Comparison of ENCODE assay signal across 1 cellular context in the genomic region with DNA sequence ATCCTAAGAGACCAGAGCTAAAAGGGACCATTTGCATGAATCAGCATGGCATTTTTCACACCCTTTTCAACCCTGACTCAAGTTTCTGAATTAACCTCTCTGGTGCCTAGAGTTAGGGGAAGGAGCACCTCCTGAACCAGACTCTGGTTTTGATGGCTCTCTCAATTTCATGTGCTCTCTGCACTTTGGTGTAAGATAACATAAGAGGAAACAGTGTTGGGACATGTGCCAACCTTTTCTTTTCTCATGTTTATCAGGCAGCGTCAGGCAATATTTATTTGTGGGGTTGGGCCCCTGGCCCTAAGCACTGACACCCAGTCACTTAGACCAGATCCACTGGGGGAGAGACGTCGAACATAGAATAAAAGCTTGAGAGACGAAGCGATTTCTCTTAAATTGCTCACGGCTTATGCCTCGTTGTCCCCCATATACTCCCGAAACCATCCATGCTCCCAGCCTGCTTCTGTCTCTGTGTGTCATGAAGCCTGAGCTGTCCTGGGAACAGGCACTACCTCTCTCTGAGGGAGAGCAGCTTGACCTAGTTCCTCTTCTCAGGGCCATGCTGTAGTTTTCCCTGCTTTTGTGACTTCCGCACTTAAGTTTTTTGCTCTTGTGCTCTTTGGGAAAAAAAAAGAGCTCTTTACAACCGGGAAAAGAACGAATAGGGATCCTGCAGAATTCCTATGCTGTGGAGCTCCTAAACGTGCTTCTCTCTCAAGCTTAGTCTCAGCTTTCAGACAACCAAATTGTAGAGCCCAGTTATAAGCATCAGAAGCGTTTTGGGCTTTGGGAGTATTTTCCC.
TF ChIP-seq lines count a peak whose summit lies in the region.

No MANE protein-coding gene starts in this region.

TF ChIP-seq in IMR-90, 13 proteins besides CTCF, POLR2A, EP300 and RAD21 (continued from another document):
- TF ChIP-seq RFX5 (IDR thresholded peaks at IDR 0.05; ENCODE audit: low read depth, low read length) (no peak), CHD1 (IDR thresholded peaks at IDR 0.05; ENCODE audit: low read depth, low read length) (no peak)
TF ChIP-seq in IMR-90: peak in this region for 0.
